ENCODE assay signal across 15 cellular contexts in genomic region chr12:53954694-53955035, GRCh38. TPM values are rescaled to one million over a fixed set of nuclear protein-coding genes. Genes with fewer than 3 reads are reported as not detected.
DNase-seq lines count a peak whose midpoint lies in the region; ATAC-seq and TF ChIP-seq lines count a peak whose summit lies in the region.
"Had no signal": no experiment of that assay in that cellular context is flagged by ENCODE, and none has a peak within 500 bp of the region (broad histone marks: within the 10 kb centered on the region; RNA-seq: fewer than 3 reads in every experiment).

HOXC12 (plus strand) TSS chr12:53954903; CDS start chr12:53954930, 27 bp downstream.

- H3K9me2 ChIP-seq in PC-9 (ENCODE audit: insufficient read depth): no peaks in the 10 kb centered on the region

- H3K36me3 ChIP-seq in PC-9 (ENCODE audit: low read depth): no peaks in the 10 kb centered on the region
- H3K36me3 ChIP-seq: uterus had no signal

- POLR2A ChIA-PET in PC-9 (lab: Charles Lee; ENCODE audit: unreplicated experiment): no interaction called here

- H3K4me3 Mint-ChIP-seq in activated naive CD4-positive, alpha-beta T cell treated with anti-CD3 and anti-CD28 coated beads, Interleukin-2, amount 50 U/mL, for 24 hours: no peak within 1 kb of the TSS
- H3K4me3 Mint-ChIP-seq in immature natural killer cell: peak within 1 kb of the TSS in 3 of 5 donors; percentile 12 to 41 (median 41)
- no peak within 1 kb of the TSS for H3K4me3 Mint-ChIP-seq in stimulated activated naive B cell treated with anti-CD40 and anti-IgM and Interleukin-4, amounts not matched to agents 10 μg/mL and 1 μg/mL and 100 μg/mL, for 72 hours

- no peak for DNase-seq in activated naive CD4-positive, alpha-beta T cell (lab: John Stamatoyannopoulos, UW)
- no peak for DNase-seq in PC-9
- DNase-seq in immature natural killer cell: no peak
- no peak for DNase-seq in stimulated activated naive B cell treated with anti-CD40 and anti-IgM and Interleukin-4, amounts not matched to agents 10 μg/mL and 1 μg/mL and 100 μg/mL, for 72 hours
- no peak for DNase-seq in NCI-H82 treated with DMSO at 0.1 percent for 48 hours (lab: John Stamatoyannopoulos, UW; ENCODE audit: unreplicated experiment)
- DNase-seq in stimulated activated CD4-positive, alpha-beta T cell treated with anti-CD3 and anti-CD28 coated beads, Interleukin-4, amount 100 ng/mL, for 24 hours: no peak
- DNase-seq: activated CD4-positive, CD25-positive, alpha-beta regulatory T cell; dorsolateral prefrontal cortex; NCI-H2081 treated with DMSO at 0.1 percent for 48 hours; stimulated activated CD4-positive, alpha-beta T cell treated with anti-CD3 and anti-CD28 coated beads, Interleukin-2, amount 100 ng/mL, for 24 hours had no signal

- no peak within 1 kb of the TSS for H2AFZ ChIP-seq in PC-9

- H3K36me3 Mint-ChIP-seq in activated naive CD4-positive, alpha-beta T cell treated with anti-CD3 and anti-CD28 coated beads, Interleukin-2, amount 50 U/mL, for 24 hours: peaks cover 1% of the 10 kb centered on the region
- peaks cover 0 to 7% (median 2%) of the 10 kb centered on the region in 3 donors for H3K36me3 Mint-ChIP-seq in immature natural killer cell
- peaks cover 0 to 6% of the 10 kb centered on the region in 2 donors for H3K36me3 Mint-ChIP-seq in stimulated activated naive B cell treated with anti-CD40 and anti-IgM and Interleukin-4, amounts not matched to agents 10 μg/mL and 1 μg/mL and 100 μg/mL, for 72 hours

- no peaks in the 10 kb centered on the region for H3K27me3 ChIP-seq in PC-9 (ENCODE audit: insufficient read depth, low read depth)

- peaks cover 14% of the 10 kb centered on the region; the same call in 1 of the 2 replicates for H3F3A ChIP-seq in PC-9 (ENCODE audit: insufficient read depth, low read depth)

- H3K27ac Mint-ChIP-seq in activated naive CD4-positive, alpha-beta T cell treated with anti-CD3 and anti-CD28 coated beads, Interleukin-2, amount 50 U/mL, for 24 hours: peak within 1 kb of the TSS; percentile 70
- H3K27ac Mint-ChIP-seq in immature natural killer cell: peak within 1 kb of the TSS in 1 of 6 donors; percentile 73
- H3K27ac Mint-ChIP-seq in stimulated activated naive B cell treated with anti-CD40 and anti-IgM and Interleukin-4, amounts not matched to agents 10 μg/mL and 1 μg/mL and 100 μg/mL, for 72 hours: peak within 1 kb of the TSS; percentile 73

- H3K4me2 ChIP-seq in PC-9: peak within 1 kb of the TSS; percentile 83

- ATAC-seq in stimulated activated naive B cell treated with anti-CD40 and anti-IgM and Interleukin-4, amounts not matched to agents 10 μg/mL and 1 μg/mL and 100 μg/mL, for 72 hours (replicated peaks): no peak
- no peak for ATAC-seq in HG03095 (IDR thresholded peaks at IDR 0.05; ENCODE audit: unreplicated experiment)

- no peaks in the 10 kb centered on the region for H4K20me1 ChIP-seq in PC-9 (ENCODE audit: insufficient read depth)

- intact Hi-C loops in PC-9 (cut with micrococcal nuclease; ENCODE audit: unreplicated experiment): loop anchor here (5.0 kb wide), 1 partner anchor 87 kb away; no protein-coding TSS in a partner anchor

- H3K4me3 ChIP-seq in PC-9: peak within 1 kb of the TSS; percentile 54
- H3K4me3 ChIP-seq: dorsolateral prefrontal cortex, uterus had no signal

- BruUV-seq in PC-9 (replicated peaks; lab: Mats Ljungman, UMichigan): no TSS peak

- H3K9me3 Mint-ChIP-seq in activated naive CD4-positive, alpha-beta T cell treated with anti-CD3 and anti-CD28 coated beads, Interleukin-2, amount 50 U/mL, for 24 hours: peaks cover 5% of the 10 kb centered on the region
- peaks cover 0 to 12% (median 0%) of the 10 kb centered on the region in 6 donors for H3K9me3 Mint-ChIP-seq in immature natural killer cell
- peaks cover 2 to 4% of the 10 kb centered on the region in 2 donors for H3K9me3 Mint-ChIP-seq in stimulated activated naive B cell treated with anti-CD40 and anti-IgM and Interleukin-4, amounts not matched to agents 10 μg/mL and 1 μg/mL and 100 μg/mL, for 72 hours

- H3K4me1 Mint-ChIP-seq in activated naive CD4-positive, alpha-beta T cell treated with anti-CD3 and anti-CD28 coated beads, Interleukin-2, amount 50 U/mL, for 24 hours: peaks cover 20% of the 10 kb centered on the region
- H3K4me1 Mint-ChIP-seq in immature natural killer cell: peaks cover 15 to 16% of the 10 kb centered on the region in 2 donors
- H3K4me1 Mint-ChIP-seq in stimulated activated naive B cell treated with anti-CD40 and anti-IgM and Interleukin-4, amounts not matched to agents 10 μg/mL and 1 μg/mL and 100 μg/mL, for 72 hours: peaks cover 11 to 22% of the 10 kb centered on the region in 2 donors

- no peaks in the 10 kb centered on the region for H3K9me3 ChIP-seq in PC-9 (ENCODE audit: insufficient read depth, low read depth)
- H3K9me3 ChIP-seq: uterus had no signal

- H3K27me3 Mint-ChIP-seq in activated naive CD4-positive, alpha-beta T cell treated with anti-CD3 and anti-CD28 coated beads, Interleukin-2, amount 50 U/mL, for 24 hours: peaks cover 70% of the 10 kb centered on the region
- H3K27me3 Mint-ChIP-seq in immature natural killer cell (ENCODE audit: low read depth in 3 of 3): peaks cover 73 to 85% (median 74%) of the 10 kb centered on the region in 3 donors
- H3K27me3 Mint-ChIP-seq in stimulated activated naive B cell treated with anti-CD40 and anti-IgM and Interleukin-4, amounts not matched to agents 10 μg/mL and 1 μg/mL and 100 μg/mL, for 72 hours: peaks cover 79 to 90% of the 10 kb centered on the region in 2 donors

- no peak for TF ChIP-seq CTCF in PC-9 (conservative IDR thresholded peaks at IDR 0.05)

- CTCF ChIA-PET in PC-9 (lab: Charles Lee): no interaction called here

- H3K27ac ChIP-seq in PC-9: no peak within 1 kb of the TSS
- H3K27ac ChIP-seq: dorsolateral prefrontal cortex, HL-60, uterus had no signal

- H3K4me1 ChIP-seq in PC-9 (replicated peaks; ENCODE audit: insufficient read depth): peaks cover 15% of the 10 kb centered on the region
- H3K4me1 ChIP-seq: uterus had no signal

- H3K79me2 ChIP-seq in PC-9 (ENCODE audit: low read depth): no peaks in the 10 kb centered on the region

RNA-seq across cellular contexts. Expression of gene HOXC12, which starts in this region (rescaled TPM):
- total RNA-seq in PC-9 (2021): 0.24 and 0.28 TPM in 2 replicates
- polyA plus RNA-seq in immature natural killer cell: not detected
- total RNA-seq: dorsolateral prefrontal cortex, M059J, uterus had no signal

Comparison
In these comparisons a context has a peak if more than half of its experiments do, and no peak if none do; other contexts are left out.
1. H3K4me3 Mint-ChIP-seq: peak in immature natural killer cell (3 of 5); none in activated naive CD4-positive, alpha-beta T cell treated with anti-CD3 and anti-CD28 coated beads, Interleukin-2, amount 50 U/mL, for 24 hours (single experiment) and stimulated activated naive B cell treated with anti-CD40 and anti-IgM and Interleukin-4, amounts not matched to agents 10 μg/mL and 1 μg/mL and 100 μg/mL, for 72 hours (0 of 2).